In the genomic region with DNA sequence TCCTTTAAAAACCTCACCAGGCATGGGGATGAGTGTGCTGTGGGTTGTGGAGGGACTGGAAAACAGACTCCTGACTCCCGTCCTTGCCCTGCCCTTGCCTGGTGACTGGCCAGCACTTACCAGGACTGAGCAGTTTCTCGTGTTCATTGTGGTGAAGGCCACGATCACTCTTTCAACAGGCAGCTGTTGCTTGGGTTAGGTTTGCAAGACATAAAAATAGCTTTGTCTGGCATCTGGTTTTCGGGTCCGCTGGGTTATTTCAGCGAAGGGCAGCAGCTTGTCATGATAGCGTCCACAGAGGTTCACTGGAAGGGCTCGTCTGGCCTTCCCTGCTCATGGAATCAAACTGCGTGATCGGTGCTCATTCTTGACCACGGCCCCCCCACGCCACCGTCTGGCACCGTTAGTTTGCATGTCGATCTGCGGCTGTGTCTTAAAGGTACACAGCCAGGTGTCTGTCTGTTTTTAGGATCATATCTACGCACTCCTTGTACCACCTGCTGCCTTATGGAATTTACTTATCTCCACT, we compare ENCODE assay signal across 15 cellular contexts. TPM values are rescaled to one million over a fixed set of nuclear protein-coding genes. Genes with fewer than 3 reads are reported as not detected.
DNase-seq lines count a peak whose midpoint lies in the region; ATAC-seq, FAIRE-seq and TF ChIP-seq lines count a peak whose summit lies in the region.
"Had no signal": no experiment of that assay in that cellular context is flagged by ENCODE, and none has a peak within 500 bp of the region (broad histone marks: within the 10 kb centered on the region; RNA-seq: fewer than 3 reads in every experiment).

No MANE protein-coding gene starts in this region.

- DNase-seq in AG10803 (ENCODE audit: low read depth) (peak; percentile 60), Panc1 (ENCODE audit: low read depth, low spot score) (no peak), heart right ventricle (peak; percentile 39 to 44), pancreas (peak in 2 of 6 donors; percentile 32 to 65), inferior parietal cortex (ENCODE audit: extremely low spot score) (no peak), GM10248 (ENCODE audit: extremely low spot score) (no peak)
- DNase-seq: activated naive CD8-positive, alpha-beta T cell treated with anti-CD3 and anti-CD28 coated beads, Interleukin-2, amount 10 ng/mL, durations not matched to agents 7 days and 5 days; AML-193; colonic mucosa; NCI-H2081 treated with DMSO at 0.1 percent for 48 hours had no signal

- BruUV-seq in Panc1 (replicated peaks; lab: Mats Ljungman, UMichigan): no TSS peak

- H3K36me3 ChIP-seq in Panc1 (ENCODE audit: control insufficient read depth, insufficient read depth, low read length) (no peaks in the 10 kb centered on the region), heart right ventricle (peaks cover 0 to 19% (median 0%) of the 10 kb centered on the region in 9 donors), pancreas (no peaks in the 10 kb centered on the region)
- H3K36me3 ChIP-seq: colonic mucosa had no signal

- intact Hi-C loops in Panc1 (cut with micrococcal nuclease; ENCODE audit: unreplicated experiment): no loop called here
- intact Hi-C loops in heart right ventricle (cut with DNase I): loop anchor here in 1 of 10 donors (2.0 kb wide), 1 partner anchor 15 kb away; the partner anchor contains the start of gene ACACB
- intact Hi-C loops in pancreas (cut with DNase I): no loop called here

- no peak overlapping the region for H3K4me3 ChIP-seq in AG10803 (ENCODE audit: low read length)
- no peak overlapping the region for H3K4me3 ChIP-seq in Panc1 (ENCODE audit: low read depth in 2 of 2, low read length in 2 of 2)
- H3K4me3 ChIP-seq in heart right ventricle: peak overlapping the region in 5 of 10 donors; percentile 22 to 41 (median 37)
- H3K4me3 ChIP-seq in pancreas: peak overlapping the region in 2 of 4 donors; percentile 13 to 26
- H3K4me3 ChIP-seq: colonic mucosa had no signal

- in situ Hi-C loops in Panc1 (cut with HindIII; ENCODE audit: low pct_unique_long_range_greater_than_20kb, low sequenced_read_pairs): no loop called here

- 47 to 49% methylated on average over 17 of the region's 17 CpGs for WGBS in heart right ventricle, 2 donors
- WGBS in pancreas, 2 donors: 26 to 32% methylated on average over 17 of the region's 17 CpGs

- H3K27ac ChIP-seq in Panc1 (ENCODE audit: low read length) (no peak overlapping the region), heart right ventricle (peak overlapping the region; percentile 63 to 90 (median 82)), pancreas (peak overlapping the region; percentile 52 to 61 (median 57))
- H3K27ac ChIP-seq: colonic mucosa, HL-60 had no signal

- TF ChIP-seq CTCF in AG10803 (conservative IDR thresholded peaks at IDR 0.05; ENCODE audit: low read length): no peak
- no peak for TF ChIP-seq CTCF in Panc1 (IDR thresholded peaks at IDR 0.05)
- TF ChIP-seq CTCF in heart right ventricle (IDR thresholded peaks at IDR 0.05): no peak
- no peak for TF ChIP-seq CTCF in pancreas (IDR thresholded peaks at IDR 0.05)
- TF ChIP-seq CTCF in GM10248 (IDR thresholded peaks at IDR 0.05; ENCODE audit: control extremely low read depth, extremely low read depth, low read depth, missing control alignments): no peak

- POLR2A ChIA-PET in Panc1 (lab: Charles Lee) (no interaction called here), GM10248 (lab: Yijun Ruan, JAX) (no interaction called here)

- CTCF ChIA-PET in Panc1 (lab: Charles Lee): interaction anchor here (0.6 to 0.7 kb wide), 2 partner anchors 19 to 61 kb away, joined by 5 read pairs; no protein-coding TSS in a partner anchor
- CTCF ChIA-PET in GM10248 (lab: Yijun Ruan, JAX): interaction anchor here (1.5 to 2.6 kb wide), 2 partner anchors 9 to 19 kb away, joined by 4 to 10 read pairs; no protein-coding TSS in a partner anchor

- no peak for FAIRE-seq in pancreas (lab: Jason Lieb, UNC)
- FAIRE-seq: H54 had no signal

- H3K9me3 ChIP-seq in Panc1 (ENCODE audit: control insufficient read depth, insufficient read depth, low read depth, low read length) (peaks cover under 1% of the 10 kb centered on the region; the same call in 1 of the 2 replicates), heart right ventricle (peaks cover 0 to 9% (median 0%) of the 10 kb centered on the region in 11 donors), pancreas (no peaks in the 10 kb centered on the region)
- H3K9me3 ChIP-seq: colonic mucosa had no signal

- peak; percentile 57 for ATAC-seq in Panc1
- ATAC-seq in heart right ventricle: peak; percentile 47 to 83 (median 72)
- ATAC-seq in pancreas: peak; percentile 57 to 68 (median 62)
- no peak for ATAC-seq in HG03565 (IDR thresholded peaks at IDR 0.05; ENCODE audit: unreplicated experiment)
- no peak for ATAC-seq in HG02870 (IDR thresholded peaks at IDR 0.05; ENCODE audit: unreplicated experiment)
- ATAC-seq: activated CD4-positive, CD25-positive, alpha-beta regulatory T cell treated with anti-CD3 and anti-CD28 coated beads, Interleukin-2, amount 50 U/mL, for 24 hours had no signal

- H3K4me1 ChIP-seq in Panc1 (ENCODE audit: control insufficient read depth, insufficient read depth, low read length): peaks cover 4% of the 10 kb centered on the region; the same call in 1 of the 2 replicates
- peaks cover 0 to 76% (median 40%) of the 10 kb centered on the region in 9 donors for H3K4me1 ChIP-seq in heart right ventricle
- H3K4me1 ChIP-seq in pancreas: peaks cover 0 to 9% (median 4%) of the 10 kb centered on the region in 3 donors
- H3K4me1 ChIP-seq: colonic mucosa had no signal

- H3K27me3 ChIP-seq in Panc1 (ENCODE audit: control insufficient read depth, insufficient read depth, low read length) (no peaks in the 10 kb centered on the region), heart right ventricle (no peaks in the 10 kb centered on the region), pancreas (no peaks in the 10 kb centered on the region)
- H3K27me3 ChIP-seq: colonic mucosa had no signal

RNA-seq across cellular contexts. Expression of gene ACACB, which starts 15.2 kb away (rescaled TPM):
- total RNA-seq in Panc1 (2021; ENCODE audit: unreplicated experiment): 12.3 TPM
- polyA plus RNA-seq in Panc1 (2012; ENCODE audit: insufficient read length): 8.7 TPM
- total RNA-seq in heart right ventricle: 100 to 1,000 TPM in 6 of 10 donors, 10 to 100 TPM in 4; 69.7 to 241 (median 107) TPM
- polyA plus RNA-seq in heart right ventricle: 100 to 1,000 TPM in 1 of 2 donors, 10 to 100 TPM in 1; 12.8 to 193 TPM
- total RNA-seq in pancreas: 10 to 100 TPM; 23.4 to 42.1 (median 31.6) TPM
- 10 to 100 TPM; 23.7 to 58.9 TPM for polyA plus RNA-seq in pancreas

RNA-seq across cellular contexts. Expression of gene UNG, which starts 34.2 kb away (rescaled TPM):
- total RNA-seq in Panc1 (2021; ENCODE audit: unreplicated experiment): 74.4 TPM
- 46.3 TPM for polyA plus RNA-seq in Panc1 (2012; ENCODE audit: insufficient read length)
- total RNA-seq in heart right ventricle: 10 to 100 TPM; 21.6 to 37.3 (median 27.8) TPM
- 10 to 100 TPM; 14.2 to 17.0 TPM for polyA plus RNA-seq in heart right ventricle
- 10 to 100 TPM in 2 of 6 donors, 1 to 10 TPM in 4; 5.1 to 15.8 (median 8.3) TPM for total RNA-seq in pancreas
- polyA plus RNA-seq in pancreas: 1 to 10 TPM; 7.1 to 9.5 TPM

RNA-seq across cellular contexts. Expression of gene ALKBH2, which starts 38.3 kb away (rescaled TPM):
- total RNA-seq in Panc1 (2021; ENCODE audit: unreplicated experiment): 41.6 TPM
- 47.3 TPM for polyA plus RNA-seq in Panc1 (2012; ENCODE audit: insufficient read length)
- 10 to 100 TPM in 1 of 10 donors, 1 to 10 TPM in 9; 5.4 to 11.7 (median 7.1) TPM for total RNA-seq in heart right ventricle
- 10 to 100 TPM; 19.4 to 20.6 TPM for polyA plus RNA-seq in heart right ventricle
- 10 to 100 TPM in 2 of 6 donors, 1 to 10 TPM in 4; 4.3 to 12.2 (median 6.5) TPM for total RNA-seq in pancreas
- 10 to 100 TPM; 19.8 to 22.9 TPM for polyA plus RNA-seq in pancreas

Comparison
In these comparisons a context has a peak if more than half of its experiments do, and no peak if none do; other contexts are left out.
1. DNase-seq: peak in AG10803 (single experiment) and heart right ventricle (2 of 2); none in Panc1 (single experiment), inferior parietal cortex (single experiment) and GM10248 (single experiment).
2. ATAC-seq: peak in Panc1 (single experiment), heart right ventricle (8 of 8) and pancreas (4 of 4); none in HG03565 (single experiment) and HG02870 (single experiment).